ENCODE assay signal across 34 cellular contexts in the genomic region with DNA sequence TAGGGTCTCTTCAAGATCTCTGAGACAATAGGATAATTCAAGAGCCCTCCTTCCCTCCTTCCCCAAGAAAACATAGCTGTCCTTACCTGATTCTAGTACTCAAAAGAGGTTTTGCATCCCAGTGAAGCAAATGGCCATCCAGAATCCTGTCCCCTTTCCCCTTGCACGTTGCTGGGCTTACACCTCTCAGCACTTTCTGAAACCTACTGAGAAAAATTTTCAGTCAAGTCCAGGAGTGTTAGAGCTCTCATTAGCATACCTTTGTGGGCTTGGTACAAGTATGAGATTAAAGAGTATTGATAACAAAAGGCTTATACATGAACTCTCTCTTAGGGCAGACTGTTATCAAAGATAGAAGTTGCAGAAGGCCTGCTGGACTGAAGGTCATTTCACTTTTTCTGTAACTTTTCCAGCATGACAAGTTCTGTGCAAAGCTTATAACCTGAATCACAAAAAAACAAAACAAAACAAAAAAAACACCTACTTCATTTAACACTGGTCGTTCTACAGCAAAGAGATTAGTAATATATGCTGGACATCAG.
"Had no signal": no experiment of that assay in that cellular context is flagged by ENCODE, and none has a peak within 500 bp of the region (broad histone marks: within the 10 kb centered on the region; RNA-seq: fewer than 3 reads in every experiment).

Gene ASAH2, minus strand, starts transcription at position 208 of the 542 bp plus-strand sequence. CDS start 2,906 bp downstream, outside the sequence.

- FAIRE-seq: astrocyte, TTC549 had no signal

- H3K4me1 ChIP-seq: adrenal gland, breast epithelium, SJSA1 had no signal

- H3K27me3 ChIP-seq: body of pancreas, breast epithelium, Peyer's patch had no signal

- H3K27ac Mint-ChIP-seq: activated CD8-positive, alpha-beta T cell treated with anti-CD3 and anti-CD28 coated beads, Interleukin-2, amount 10 ng/mL, durations not matched to agents 7 days and 5 days; activated naive CD4-positive, alpha-beta T cell treated with anti-CD3 and anti-CD28 coated beads for 36 hours; activated naive CD4-positive, alpha-beta T cell treated with anti-CD3 and anti-CD28 coated beads, Interleukin-2, amount 50 U/mL, for 72 hours; activated T-cell treated with anti-CD3 and anti-CD28 coated beads, Interleukin-2, amount 50 U/mL, for 24 hours; activated T-helper 2 cell treated with anti-CD3 and anti-CD28 coated beads, Interferon-gamma antibody, Interleukin-2, Interleukin-4, amounts not matched to agents 10 μg/mL and 5 μg/mL and 100 μg/mL, durations not matched to agents 14 hours and 24 hours and 36 hours; T-helper 1 cell treated with Interleukin-12 subunit alpha and Interleukin-12 subunit beta and Interleukin-4 antibody, amounts not matched to agents 30 μg/mL and 1 μg/mL, for 36 hours; T-helper 2 cell treated with Interferon-gamma antibody and Interleukin-4, amounts not matched to agents 5 μg/mL and 100 μg/mL, for 36 hours had no signal

- H3K36me3 Mint-ChIP-seq: activated naive CD4-positive, alpha-beta T cell treated with anti-CD3 and anti-CD28 coated beads, Interleukin-2, amount 50 U/mL, for 72 hours had no signal

- DNase-seq: activated CD4-positive, alpha-beta T cell treated with anti-CD3 and anti-CD28 coated beads for 1 hour; activated CD4-positive, alpha-beta T cell treated with anti-CD3 and anti-CD28 coated beads for 48 hours; activated CD4-positive, CD25-positive, alpha-beta regulatory T cell; activated CD8-positive, alpha-beta T cell treated with anti-CD3 and anti-CD28 coated beads, Interleukin-2, amount 10 ng/mL, durations not matched to agents 7 days and 5 days; activated gamma-delta T cell; activated naive CD4-positive, alpha-beta T cell treated with anti-CD3 and anti-CD28 coated beads for 36 hours; activated T-cell treated with anti-CD3 and anti-CD28 coated beads, Interleukin-2, amount 50 U/mL, for 24 hours; adrenal gland; body of pancreas; cerebellar nuclear complex; NCI-H1048; NCI-H1105 treated with DMSO at 0.1 percent for 48 hours; NCI-H1436; NCI-H1694; NCI-H1930; NCI-H2081 treated with DMSO at 0.1 percent for 48 hours; NCI-H226; NCI-H446 treated with DMSO at 0.1 percent for 48 hours; NCI-H524; NCI-H69; NCI-H82; Peyer's patch; RPMI8226; SHP77 treated with DMSO at 0.1 percent for 48 hours; SK-N-SH; WERI-Rb-1 had no signal

- H3K4me3 Mint-ChIP-seq: activated CD8-positive, alpha-beta T cell treated with anti-CD3 and anti-CD28 coated beads, Interleukin-2, amount 10 ng/mL, durations not matched to agents 7 days and 5 days; activated naive CD4-positive, alpha-beta T cell treated with anti-CD3 and anti-CD28 coated beads for 36 hours; activated T-cell treated with anti-CD3 and anti-CD28 coated beads, Interleukin-2, amount 50 U/mL, for 24 hours; T-helper 1 cell treated with Interleukin-12 subunit alpha and Interleukin-12 subunit beta and Interleukin-4 antibody, amounts not matched to agents 30 μg/mL and 1 μg/mL, for 36 hours; T-helper 2 cell treated with Interferon-gamma antibody and Interleukin-4, amounts not matched to agents 5 μg/mL and 100 μg/mL, for 36 hours had no signal

- ATAC-seq: activated CD8-positive, alpha-beta T cell treated with anti-CD3 and anti-CD28 coated beads, Interleukin-2, amount 10 ng/mL, durations not matched to agents 7 days and 5 days; activated naive CD4-positive, alpha-beta T cell treated with anti-CD3 and anti-CD28 coated beads, Interleukin-2, amount 50 U/mL, for 72 hours; body of pancreas had no signal

- H3K4me2 ChIP-seq: SK-N-SH had no signal

- H3K9me3 Mint-ChIP-seq: activated naive CD4-positive, alpha-beta T cell treated with anti-CD3 and anti-CD28 coated beads for 36 hours; activated naive CD4-positive, alpha-beta T cell treated with anti-CD3 and anti-CD28 coated beads, Interleukin-2, amount 50 U/mL, for 72 hours; activated T-cell treated with anti-CD3 and anti-CD28 coated beads, Interleukin-2, amount 50 U/mL, for 24 hours; activated T-helper 2 cell treated with anti-CD3 and anti-CD28 coated beads, Interferon-gamma antibody, Interleukin-2, Interleukin-4, amounts not matched to agents 10 μg/mL and 5 μg/mL and 100 μg/mL, durations not matched to agents 14 hours and 24 hours and 36 hours; T-helper 1 cell treated with Interleukin-12 subunit alpha and Interleukin-12 subunit beta and Interleukin-4 antibody, amounts not matched to agents 30 μg/mL and 1 μg/mL, for 36 hours; T-helper 2 cell treated with Interferon-gamma antibody and Interleukin-4, amounts not matched to agents 5 μg/mL and 100 μg/mL, for 36 hours had no signal

- H3K27ac ChIP-seq: adrenal gland, body of pancreas, breast epithelium, SJSA1, WERI-Rb-1 had no signal

- H3K4me3 ChIP-seq: adrenal gland, body of pancreas, breast epithelium, Peyer's patch, SJSA1 had no signal

- H3K9ac ChIP-seq: SK-N-SH had no signal

- H3K9me2 ChIP-seq: SK-N-SH had no signal

- H3K36me3 ChIP-seq: adrenal gland, breast epithelium, Peyer's patch, SJSA1, WERI-Rb-1 had no signal

- H3K9me3 ChIP-seq: adrenal gland, body of pancreas, breast epithelium, Peyer's patch, SJSA1, SK-N-SH had no signal
